In genomic region chr1:201023517-201023902, GRCh38 we compare ENCODE assay signal across 8 cellular contexts. TPM values are rescaled to one million over a fixed set of nuclear protein-coding genes. Genes with fewer than 3 reads are reported as not detected.
A peak's percentile ranks its signal among the peaks of the same experiment; 100 is the strongest.
DNase-seq lines count a peak whose midpoint lies in the region; ATAC-seq and TF ChIP-seq lines count a peak whose summit lies in the region.

Gene KIF21B (minus strand): TSS chr1:201023714. CDS start chr1:201023383, 331 bp downstream.

- intact Hi-C loops in ovary (cut with DNase I), result no loop called here

- 1 to 4% (median 2%) methylated on average over 15 to 53 of the region's 53 CpGs for WGBS in ovary, 3 donors
- WGBS in tibial nerve, 2 donors, result 0 to 1% methylated on average over 6 to 8 of the region's 53 CpGs

- peak within 1 kb of the TSS; percentile 41 for H3K4me3 ChIP-seq in ovary
- H3K4me3 ChIP-seq in tibial nerve, result peak within 1 kb of the TSS; percentile 44 to 65 (median 60)

- no peak for TF ChIP-seq POLR2A in ovary (IDR thresholded peaks at IDR 0.05)
- TF ChIP-seq POLR2A in tibial nerve (IDR thresholded peaks at IDR 0.05), result peak in 1 of 2 donors; percentile 23

- peak; percentile 51 for ATAC-seq in GM21576 (IDR thresholded peaks at IDR 0.05; ENCODE audit: unreplicated experiment)

- TF ChIP-seq EP300 in ovary (IDR thresholded peaks at IDR 0.05) (no peak), tibial nerve (IDR thresholded peaks at IDR 0.05) (no peak)

- DNase-seq in DMS53 treated with DMSO at 0.1 percent for 48 hours (lab: John Stamatoyannopoulos, UW; ENCODE audit: unreplicated experiment), result peak; percentile 73
- DNase-seq in KG1 (lab: John Stamatoyannopoulos, UW), result peak; percentile 79
- peak; percentile 32 for DNase-seq in SHP77 treated with DMSO at 0.1 percent for 48 hours (lab: John Stamatoyannopoulos, UW)
- DNase-seq in activated gamma-delta T cell treated with Interleukin-2 at 50 U/mL for 16 hours, result peak; percentile 89
- DNase-seq in glutamatergic neuron, result peak; percentile 92
- peak; percentile 70 to 86 (median 81) for DNase-seq in ovary
- DNase-seq in tibial nerve (ENCODE audit: low spot score in 2 of 2), result peak; percentile 55 to 70

- H3K9me3 Mint-ChIP-seq in glutamatergic neuron (ENCODE audit: unreplicated experiment), result peaks cover 6% of the 10 kb centered on the region

- H3K36me3 ChIP-seq in ovary (no peaks in the 10 kb centered on the region), tibial nerve (no peaks in the 10 kb centered on the region)

- no peaks in the 10 kb centered on the region for H3K9me3 ChIP-seq in ovary
- no peaks in the 10 kb centered on the region for H3K9me3 ChIP-seq in tibial nerve

- TF ChIP-seq CTCF in glutamatergic neuron (IDR thresholded peaks at IDR 0.05; ENCODE audit: partially characterized antibody, unreplicated experiment) (no peak), ovary (IDR thresholded peaks at IDR 0.05) (no peak), tibial nerve (IDR thresholded peaks at IDR 0.05) (no peak)

- H3K27me3 Mint-ChIP-seq in glutamatergic neuron (ENCODE audit: unreplicated experiment), result peaks cover 14% of the 10 kb centered on the region

- H3K27ac Mint-ChIP-seq in glutamatergic neuron (ENCODE audit: unreplicated experiment), result peak within 1 kb of the TSS; percentile 69

- H3K4me1 ChIP-seq in ovary (ENCODE audit: insufficient read depth), result peaks cover 5% of the 10 kb centered on the region
- peaks cover 0 to 68% (median 39%) of the 10 kb centered on the region in 4 donors for H3K4me1 ChIP-seq in tibial nerve

- H3K27ac ChIP-seq in ovary (no peak within 1 kb of the TSS), tibial nerve (peak within 1 kb of the TSS in 2 of 4 donors; percentile 67 to 82)

- H3K4me1 Mint-ChIP-seq in glutamatergic neuron (ENCODE audit: low read depth, unreplicated experiment), result peaks cover 16% of the 10 kb centered on the region

- no peaks in the 10 kb centered on the region for H3K36me3 Mint-ChIP-seq in glutamatergic neuron (ENCODE audit: unreplicated experiment)

- H3K27me3 ChIP-seq in ovary, result no peaks in the 10 kb centered on the region
- H3K27me3 ChIP-seq in tibial nerve, result no peaks in the 10 kb centered on the region

- peak within 1 kb of the TSS; percentile 91 for H3K4me3 Mint-ChIP-seq in glutamatergic neuron (ENCODE audit: unreplicated experiment)

RNA-seq across cellular contexts. Expression of gene KIF21B, which starts in this region (rescaled TPM):
- 51.1 TPM for total RNA-seq in glutamatergic neuron (ENCODE audit: unreplicated experiment)
- 1 to 10 TPM in 4 of 7 donors, under 1 TPM in 3; 0.57 to 1.9 (median 1.0) TPM for total RNA-seq in ovary
- polyA plus RNA-seq in ovary, result under 1 TPM; 0.58 to 0.65 TPM
- 1 to 10 TPM in 3 of 4 donors, under 1 TPM in 1; 0.84 to 3.3 (median 2.6) TPM for total RNA-seq in tibial nerve

Comparison
In these comparisons a context has a peak if more than half of its experiments do, and no peak if none do; other contexts are left out.
1. RNA of gene KIF21B (total RNA-seq): 51.1 TPM in glutamatergic neuron (single experiment); 0.84 to 3.3 TPM in tibial nerve and 0.57 to 1.9 TPM in ovary; every median in the first group is over 10 times any median in the second.
2. DNase-seq: peak in every context shown above with its lines; median percentile 92 in glutamatergic neuron; 89 in activated gamma-delta T cell treated with Interleukin-2 at 50 U/mL for 16 hours; 81 in ovary; 79 in KG1; 73 in DMS53 treated with DMSO at 0.1 percent for 48 hours; 62 in tibial nerve; 32 in SHP77 treated with DMSO at 0.1 percent for 48 hours.